Comparison of ENCODE assay signal across 8 cellular contexts in the genomic region with DNA sequence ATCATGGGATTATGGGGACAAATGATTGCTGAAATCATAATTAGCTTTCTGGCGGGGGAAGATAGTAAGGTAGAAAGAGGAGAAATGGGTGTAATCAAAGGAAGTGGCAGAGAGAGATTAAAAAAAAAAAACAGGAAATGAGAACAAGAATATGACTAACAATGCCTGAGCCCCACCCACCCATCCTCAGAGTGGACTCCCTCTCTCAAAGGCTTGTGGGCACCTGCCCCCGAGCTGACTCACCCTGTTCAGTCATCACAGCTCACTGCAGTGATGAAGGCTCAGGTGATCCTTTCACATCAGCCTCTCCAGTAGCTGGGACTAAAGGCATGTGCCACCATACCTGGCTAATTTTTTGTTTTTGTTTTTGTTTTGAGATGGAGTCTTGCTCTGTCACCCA. TPM values are rescaled to one million over a fixed set of nuclear protein-coding genes. Genes with fewer than 3 reads are reported as not detected.
DNase-seq lines count a peak whose midpoint lies in the region; ATAC-seq lines count a peak whose summit lies in the region.

No MANE protein-coding gene starts in this region.

- H3K36me3 ChIP-seq in SJCRH30: no peaks in the 10 kb centered on the region

- peak; percentile 88 for DNase-seq in CD1c-positive myeloid dendritic cell (ENCODE audit: extremely low spot score)
- peak; percentile 32 to 35 for DNase-seq in SJCRH30
- peak; percentile 92 for DNase-seq in activated naive CD4-positive, alpha-beta T cell treated with Interleukin-2 at 50 U/mL for 16 hours
- DNase-seq in iPS DF 4.7 (ENCODE audit: extremely low read depth, low spot score): peak; percentile 49
- peak; percentile 74 to 93 for DNase-seq in stimulated activated CD8-positive, alpha-beta memory T cell treated with anti-CD3 and anti-CD28 coated beads, Interleukin-15, amount 100 ng/mL, for 4 hours (ENCODE audit: low read depth in 2 of 2)
- no peak for DNase-seq in G401 (ENCODE audit: low spot score)

- no peak overlapping the region for H3K4me3 ChIP-seq in SJCRH30

- in situ Hi-C loops in G401 (cut with HindIII; ENCODE audit: low sequenced_read_pairs): no loop called here

- peaks cover 2% of the 10 kb centered on the region; the same call in 1 of the 2 replicates for H3K4me1 ChIP-seq in SJCRH30

- no peaks in the 10 kb centered on the region for H3K9me3 ChIP-seq in SJCRH30 (replicated peaks)

- ATAC-seq in GM19397 (IDR thresholded peaks at IDR 0.05; ENCODE audit: unreplicated experiment): peak; percentile 86
- peak; percentile 92 for ATAC-seq in HG03439 (IDR thresholded peaks at IDR 0.05; ENCODE audit: unreplicated experiment)

- H3K27ac ChIP-seq in SJCRH30: no peak overlapping the region

- H3K27me3 ChIP-seq in SJCRH30: no peaks in the 10 kb centered on the region

RNA-seq across cellular contexts. Expression of a gene that starts 26.4 kb away (rescaled TPM):
- 2,959 and 3,278 TPM in 2 replicates for total RNA-seq in SJCRH30 (2014; rRNA removed; shearing (Covaris generic))
- total RNA-seq in G401 (2014; rRNA removed; shearing (Covaris generic)): 1,171 and 1,350 TPM in 2 replicates

RNA-seq across cellular contexts. Expression of a gene that starts 50.8 kb away (rescaled TPM):
- total RNA-seq in SJCRH30 (2014; rRNA removed; shearing (Covaris generic)): 8.2 and 8.7 TPM in 2 replicates
- 3.8 and 5.8 TPM in 2 replicates for total RNA-seq in G401 (2014; rRNA removed; shearing (Covaris generic))
